ENCODE assay signal across 26 cellular contexts in the genomic region with DNA sequence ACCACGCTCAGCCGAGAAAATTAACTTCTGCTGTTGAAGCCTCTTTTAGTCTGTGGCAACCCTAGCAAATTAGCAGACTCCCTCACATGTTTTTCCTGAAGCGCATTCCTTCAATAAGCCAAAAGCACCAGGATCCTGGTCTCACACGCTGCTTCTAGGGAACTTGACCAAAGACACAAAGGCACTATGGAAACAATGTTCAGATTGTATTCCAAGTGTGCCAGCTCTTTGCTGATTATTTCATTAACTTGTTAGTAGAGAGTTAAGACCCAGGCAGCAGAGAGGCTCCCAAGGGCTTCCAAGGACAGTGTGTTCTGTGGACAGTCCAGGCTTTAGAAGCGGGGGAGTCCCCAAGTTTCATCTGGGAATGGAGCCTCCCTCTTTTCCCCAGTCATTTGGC.
DNase-seq lines count a peak whose midpoint lies in the region; ATAC-seq and TF ChIP-seq lines count a peak whose summit lies in the region.
"Had no signal": no experiment of that assay in that cellular context is flagged by ENCODE, and none has a peak within 500 bp of the region (broad histone marks: within the 10 kb centered on the region; RNA-seq: fewer than 3 reads in every experiment).

No MANE protein-coding gene starts in this region.

- no peaks in the 10 kb centered on the region for H3K36me3 ChIP-seq in GM23338 (ENCODE audit: insufficient read depth)
- H3K36me3 ChIP-seq: breast epithelium, neutrophil, transverse colon had no signal

- H4K20me1 ChIP-seq in GM23338 (replicated peaks; ENCODE audit: insufficient read depth): no peaks in the 10 kb centered on the region

- H3K27ac Mint-ChIP-seq in GM23338: no peak overlapping the region
- H3K27ac Mint-ChIP-seq in chondrocyte (ENCODE audit: unreplicated experiment): peak overlapping the region; percentile 69
- H3K27ac Mint-ChIP-seq in neural crest cell (ENCODE audit: unreplicated experiment): peak overlapping the region; percentile 81
- H3K27ac Mint-ChIP-seq: activated CD8-positive, alpha-beta T cell treated with anti-CD3 and anti-CD28 coated beads, Interleukin-2, amount 10 ng/mL, durations not matched to agents 7 days and 5 days; activated naive CD8-positive, alpha-beta T cell treated with anti-CD3 and anti-CD28 coated beads, Interleukin-2, amount 50 U/mL, for 24 hours; CD4-positive, alpha-beta T cell; T-cell had no signal

- H3K79me2 ChIP-seq in GM23338 (replicated peaks; ENCODE audit: insufficient read depth): no peaks in the 10 kb centered on the region

- H3K27me3 ChIP-seq in GM23338 (ENCODE audit: insufficient read depth): no peaks in the 10 kb centered on the region
- H3K27me3 ChIP-seq: breast epithelium, neutrophil, transverse colon had no signal

- H3K4me2 ChIP-seq in GM23338: no peak overlapping the region

- H3K36me3 Mint-ChIP-seq in GM23338 (ENCODE audit: low read depth) (no peaks in the 10 kb centered on the region), chondrocyte (ENCODE audit: low read depth) (no peaks in the 10 kb centered on the region), neural crest cell (ENCODE audit: low read depth) (no peaks in the 10 kb centered on the region)
- H3K36me3 Mint-ChIP-seq: T-cell had no signal

- no peak overlapping the region for H3K4me3 ChIP-seq in GM23338
- H3K4me3 ChIP-seq: breast epithelium, transverse colon had no signal

- no peaks in the 10 kb centered on the region for H3K9me3 Mint-ChIP-seq in GM23338
- no peaks in the 10 kb centered on the region for H3K9me3 Mint-ChIP-seq in chondrocyte (ENCODE audit: low read depth)
- no peaks in the 10 kb centered on the region for H3K9me3 Mint-ChIP-seq in neural crest cell
- H3K9me3 Mint-ChIP-seq: activated naive CD8-positive, alpha-beta T cell treated with anti-CD3 and anti-CD28 coated beads, Interleukin-2, amount 50 U/mL, for 24 hours; CD4-positive, alpha-beta T cell had no signal

- no peak for TF ChIP-seq CTCF in GM23338 (conservative IDR thresholded peaks at IDR 0.05; ENCODE audit: low read depth in 2 of 2)
- no peak for TF ChIP-seq CTCF in chondrocyte (IDR thresholded peaks at IDR 0.05)
- no peak for TF ChIP-seq CTCF in neural crest cell (conservative IDR thresholded peaks at IDR 0.05)

- no peak for TF ChIP-seq POLR2A in erythroblast (IDR thresholded peaks at IDR 0.05; ENCODE audit: low read length)

- H3K27ac ChIP-seq in GM23338 (ENCODE audit: low read depth): no peak overlapping the region
- H3K27ac ChIP-seq: neutrophil, transverse colon had no signal

- ATAC-seq in GM23338 (no peak), HG02610 (IDR thresholded peaks at IDR 0.05; ENCODE audit: unreplicated experiment) (no peak), HG03439 (IDR thresholded peaks at IDR 0.05; ENCODE audit: unreplicated experiment) (no peak)
- ATAC-seq: activated CD8-positive, alpha-beta T cell treated with anti-CD3 and anti-CD28 coated beads, Interleukin-2, amount 10 ng/mL, durations not matched to agents 7 days and 5 days; activated naive CD8-positive, alpha-beta T cell treated with anti-CD3 and anti-CD28 coated beads, Interleukin-2, amount 50 U/mL, for 24 hours; stimulated activated naive CD8-positive, alpha-beta T cell treated with anti-CD3 and anti-CD28 coated beads, Interleukin-15, Interleukin-2, amounts not matched to agents 100 U/mL and 50 U/mL, for 24 hours; T-cell had no signal

- no peaks in the 10 kb centered on the region for H3K4me1 ChIP-seq in GM23338 (ENCODE audit: insufficient read depth)
- H3K4me1 ChIP-seq: breast epithelium had no signal

- H3K9me2 ChIP-seq in GM23338 (ENCODE audit: insufficient read depth): no peaks in the 10 kb centered on the region

- no peaks in the 10 kb centered on the region for H3F3A ChIP-seq in GM23338 (replicated peaks; ENCODE audit: low read depth)

- no peaks in the 10 kb centered on the region for H3K4me1 Mint-ChIP-seq in GM23338
- H3K4me1 Mint-ChIP-seq in chondrocyte (ENCODE audit: low read depth): peaks cover 68% of the 10 kb centered on the region
- peaks cover 49% of the 10 kb centered on the region for H3K4me1 Mint-ChIP-seq in neural crest cell

- H3K4me3 Mint-ChIP-seq in GM23338: no peak overlapping the region
- no peak overlapping the region for H3K4me3 Mint-ChIP-seq in chondrocyte (ENCODE audit: unreplicated experiment)
- H3K4me3 Mint-ChIP-seq in neural crest cell: no peak overlapping the region
- H3K4me3 Mint-ChIP-seq: activated CD8-positive, alpha-beta T cell treated with anti-CD3 and anti-CD28 coated beads, Interleukin-2, amount 10 ng/mL, durations not matched to agents 7 days and 5 days; activated naive CD8-positive, alpha-beta T cell treated with anti-CD3 and anti-CD28 coated beads, Interleukin-2, amount 50 U/mL, for 24 hours; CD4-positive, alpha-beta T cell; T-cell had no signal

- H2AFZ ChIP-seq in GM23338: peak overlapping the region; percentile 78; the same call in 1 of the 2 replicates

- DNase-seq in AG20443 (ENCODE audit: low spot score) (peak; percentile 60), GM23338 (ENCODE audit: low spot score) (no peak), chondrocyte (ENCODE audit: low spot score) (no peak), neural crest cell (ENCODE audit: low read depth, low spot score) (no peak), 8988T (no peak), erythroblast (lab: John Stamatoyannopoulos, UW) (no peak)
- DNase-seq: activated CD4-positive, alpha-beta T cell treated with anti-CD3 and anti-CD28 coated beads for 1 hour; activated CD8-positive, alpha-beta T cell treated with anti-CD3 and anti-CD28 coated beads, Interleukin-2, amount 10 ng/mL, durations not matched to agents 7 days and 5 days; activated gamma-delta T cell treated with Interleukin-2 at 50 U/mL for 16 hours; activated naive CD8-positive, alpha-beta T cell treated with anti-CD3 and anti-CD28 coated beads, Interleukin-2, amount 50 U/mL, for 24 hours; CD4-positive, alpha-beta T cell; cortex of kidney; glutamatergic neuron; NCI-H1092 treated with DMSO at 0.1 percent for 48 hours; NCI-H2029; NCI-H2227 treated with DMSO at 0.1 percent for 48 hours; NCI-H774; SIG-M5; stimulated activated CD4-positive, alpha-beta T cell treated with anti-CD3 and anti-CD28 coated beads, Interleukin-4, amount 100 ng/mL, for 4 hours; stimulated activated naive CD8-positive, alpha-beta T cell treated with anti-CD3 and anti-CD28 coated beads, Interleukin-15, Interleukin-2, amounts not matched to agents 100 U/mL and 50 U/mL, for 24 hours; T-cell; transverse colon had no signal

- H3K27me3 Mint-ChIP-seq in GM23338 (ENCODE audit: insufficient read depth, low read depth, poor library complexity): peaks cover 9% of the 10 kb centered on the region
- H3K27me3 Mint-ChIP-seq in chondrocyte (ENCODE audit: low read depth): no peaks in the 10 kb centered on the region
- no peaks in the 10 kb centered on the region for H3K27me3 Mint-ChIP-seq in neural crest cell (ENCODE audit: low read depth)
- H3K27me3 Mint-ChIP-seq: CD4-positive, alpha-beta T cell had no signal

TF ChIP-seq in GM23338, 12 proteins besides CTCF, POLR2A, EP300 and RAD21:
- TF ChIP-seq, protein P1, sequence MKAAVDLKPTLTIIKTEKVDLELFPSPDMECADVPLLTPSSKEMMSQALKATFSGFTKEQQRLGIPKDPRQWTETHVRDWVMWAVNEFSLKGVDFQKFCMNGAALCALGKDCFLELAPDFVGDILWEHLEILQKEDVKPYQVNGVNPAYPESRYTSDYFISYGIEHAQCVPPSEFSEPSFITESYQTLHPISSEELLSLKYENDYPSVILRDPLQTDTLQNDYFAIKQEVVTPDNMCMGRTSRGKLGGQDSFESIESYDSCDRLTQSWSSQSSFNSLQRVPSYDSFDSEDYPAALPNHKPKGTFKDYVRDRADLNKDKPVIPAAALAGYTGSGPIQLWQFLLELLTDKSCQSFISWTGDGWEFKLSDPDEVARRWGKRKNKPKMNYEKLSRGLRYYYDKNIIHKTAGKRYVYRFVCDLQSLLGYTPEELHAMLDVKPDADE (IDR thresholded peaks at IDR 0.05): no peak
- TF ChIP-seq EZH2phosphoT487 (IDR thresholded peaks at IDR 0.05; ENCODE audit: unreplicated experiment) (no peak), POLR2AphosphoS5 (IDR thresholded peaks at IDR 0.05; ENCODE audit: low read depth) (no peak), NANOG (IDR thresholded peaks at IDR 0.05; ENCODE audit: borderline replicate concordance) (no peak), EZH2 (IDR thresholded peaks at IDR 0.05; ENCODE audit: low read depth, unreplicated experiment) (no peak), ZNF114 (CRISPR knock-in tag; IDR thresholded peaks at IDR 0.05) (no peak), ZNF331 (CRISPR knock-in tag; IDR thresholded peaks at IDR 0.05; ENCODE audit: low read depth) (no peak)
- TF ChIP-seq, protein P2, sequence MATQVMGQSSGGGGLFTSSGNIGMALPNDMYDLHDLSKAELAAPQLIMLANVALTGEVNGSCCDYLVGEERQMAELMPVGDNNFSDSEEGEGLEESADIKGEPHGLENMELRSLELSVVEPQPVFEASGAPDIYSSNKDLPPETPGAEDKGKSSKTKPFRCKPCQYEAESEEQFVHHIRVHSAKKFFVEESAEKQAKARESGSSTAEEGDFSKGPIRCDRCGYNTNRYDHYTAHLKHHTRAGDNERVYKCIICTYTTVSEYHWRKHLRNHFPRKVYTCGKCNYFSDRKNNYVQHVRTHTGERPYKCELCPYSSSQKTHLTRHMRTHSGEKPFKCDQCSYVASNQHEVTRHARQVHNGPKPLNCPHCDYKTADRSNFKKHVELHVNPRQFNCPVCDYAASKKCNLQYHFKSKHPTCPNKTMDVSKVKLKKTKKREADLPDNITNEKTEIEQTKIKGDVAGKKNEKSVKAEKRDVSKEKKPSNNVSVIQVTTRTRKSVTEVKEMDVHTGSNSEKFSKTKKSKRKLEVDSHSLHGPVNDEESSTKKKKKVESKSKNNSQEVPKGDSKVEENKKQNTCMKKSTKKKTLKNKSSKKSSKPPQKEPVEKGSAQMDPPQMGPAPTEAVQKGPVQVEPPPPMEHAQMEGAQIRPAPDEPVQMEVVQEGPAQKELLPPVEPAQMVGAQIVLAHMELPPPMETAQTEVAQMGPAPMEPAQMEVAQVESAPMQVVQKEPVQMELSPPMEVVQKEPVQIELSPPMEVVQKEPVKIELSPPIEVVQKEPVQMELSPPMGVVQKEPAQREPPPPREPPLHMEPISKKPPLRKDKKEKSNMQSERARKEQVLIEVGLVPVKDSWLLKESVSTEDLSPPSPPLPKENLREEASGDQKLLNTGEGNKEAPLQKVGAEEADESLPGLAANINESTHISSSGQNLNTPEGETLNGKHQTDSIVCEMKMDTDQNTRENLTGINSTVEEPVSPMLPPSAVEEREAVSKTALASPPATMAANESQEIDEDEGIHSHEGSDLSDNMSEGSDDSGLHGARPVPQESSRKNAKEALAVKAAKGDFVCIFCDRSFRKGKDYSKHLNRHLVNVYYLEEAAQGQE (IDR thresholded peaks at IDR 0.05; ENCODE audit: unreplicated experiment): no peak
